In genomic region chr1:232899839-232900238, GRCh38 we compare ENCODE assay signal across 3 cellular contexts.
TF ChIP-seq lines count a peak whose summit lies in the region.

No MANE protein-coding gene starts in this region.

TF ChIP-seq in A549, 52 proteins besides CTCF, POLR2A, EP300 and RAD21 (continued from another document):
- TF ChIP-seq, protein P1, sequence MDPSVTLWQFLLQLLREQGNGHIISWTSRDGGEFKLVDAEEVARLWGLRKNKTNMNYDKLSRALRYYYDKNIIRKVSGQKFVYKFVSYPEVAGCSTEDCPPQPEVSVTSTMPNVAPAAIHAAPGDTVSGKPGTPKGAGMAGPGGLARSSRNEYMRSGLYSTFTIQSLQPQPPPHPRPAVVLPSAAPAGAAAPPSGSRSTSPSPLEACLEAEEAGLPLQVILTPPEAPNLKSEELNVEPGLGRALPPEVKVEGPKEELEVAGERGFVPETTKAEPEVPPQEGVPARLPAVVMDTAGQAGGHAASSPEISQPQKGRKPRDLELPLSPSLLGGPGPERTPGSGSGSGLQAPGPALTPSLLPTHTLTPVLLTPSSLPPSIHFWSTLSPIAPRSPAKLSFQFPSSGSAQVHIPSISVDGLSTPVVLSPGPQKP (IDR thresholded peaks at IDR 0.05; ENCODE audit: low read depth, low read length) = no peak
- TF ChIP-seq KDM5A (IDR thresholded peaks at IDR 0.05) (no peak), NFE2L2 (conservative IDR thresholded peaks at IDR 0.05; ENCODE audit: low read length) (no peak), SREBF2 (IDR thresholded peaks at IDR 0.05) (no peak), HOXA7 (CRISPR knock-in tag; IDR thresholded peaks at IDR 0.05) (no peak), FOSL2 (IDR thresholded peaks at IDR 0.05) (no peak), FOSL2 (CRISPR knock-in tag; IDR thresholded peaks at IDR 0.05) (no peak), ZSCAN20 (CRISPR knock-in tag; IDR thresholded peaks at IDR 0.05) (no peak), REST (IDR thresholded peaks at IDR 0.05) (no peak), RARB (CRISPR knock-in tag; IDR thresholded peaks at IDR 0.05) (no peak), HEYL (CRISPR knock-in tag; IDR thresholded peaks at IDR 0.05) (no peak), EHF (CRISPR knock-in tag; IDR thresholded peaks at IDR 0.05) (no peak)
- TF ChIP-seq, protein P2, sequence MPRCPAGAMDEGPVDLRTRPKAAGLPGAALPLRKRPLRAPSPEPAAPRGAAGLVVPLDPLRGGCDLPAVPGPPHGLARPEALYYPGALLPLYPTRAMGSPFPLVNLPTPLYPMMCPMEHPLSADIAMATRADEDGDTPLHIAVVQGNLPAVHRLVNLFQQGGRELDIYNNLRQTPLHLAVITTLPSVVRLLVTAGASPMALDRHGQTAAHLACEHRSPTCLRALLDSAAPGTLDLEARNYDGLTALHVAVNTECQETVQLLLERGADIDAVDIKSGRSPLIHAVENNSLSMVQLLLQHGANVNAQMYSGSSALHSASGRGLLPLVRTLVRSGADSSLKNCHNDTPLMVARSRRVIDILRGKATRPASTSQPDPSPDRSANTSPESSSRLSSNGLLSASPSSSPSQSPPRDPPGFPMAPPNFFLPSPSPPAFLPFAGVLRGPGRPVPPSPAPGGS (IDR thresholded peaks at IDR 0.05) = no peak
- TF ChIP-seq, protein P3, sequence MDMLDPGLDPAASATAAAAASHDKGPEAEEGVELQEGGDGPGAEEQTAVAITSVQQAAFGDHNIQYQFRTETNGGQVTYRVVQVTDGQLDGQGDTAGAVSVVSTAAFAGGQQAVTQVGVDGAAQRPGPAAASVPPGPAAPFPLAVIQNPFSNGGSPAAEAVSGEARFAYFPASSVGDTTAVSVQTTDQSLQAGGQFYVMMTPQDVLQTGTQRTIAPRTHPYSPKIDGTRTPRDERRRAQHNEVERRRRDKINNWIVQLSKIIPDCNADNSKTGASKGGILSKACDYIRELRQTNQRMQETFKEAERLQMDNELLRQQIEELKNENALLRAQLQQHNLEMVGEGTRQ (IDR thresholded peaks at IDR 0.05) = no peak
TF ChIP-seq in A549: peak in this region for 0.

TF ChIP-seq in Ishikawa, 13 proteins besides CTCF, POLR2A, EP300 and RAD21 (continued from another document):
- TF ChIP-seq REST (IDR thresholded peaks at IDR 0.05; ENCODE audit: low read depth) = no peak
- TF ChIP-seq TEAD4 (IDR thresholded peaks at IDR 0.05) = no peak
- TF ChIP-seq, protein P4, sequence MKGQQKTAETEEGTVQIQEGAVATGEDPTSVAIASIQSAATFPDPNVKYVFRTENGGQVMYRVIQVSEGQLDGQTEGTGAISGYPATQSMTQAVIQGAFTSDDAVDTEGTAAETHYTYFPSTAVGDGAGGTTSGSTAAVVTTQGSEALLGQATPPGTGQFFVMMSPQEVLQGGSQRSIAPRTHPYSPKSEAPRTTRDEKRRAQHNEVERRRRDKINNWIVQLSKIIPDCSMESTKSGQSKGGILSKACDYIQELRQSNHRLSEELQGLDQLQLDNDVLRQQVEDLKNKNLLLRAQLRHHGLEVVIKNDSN (IDR thresholded peaks at IDR 0.05) = peak; percentile 50
TF ChIP-seq in Ishikawa: peak in this region for 1.

TF ChIP-seq in K562, 482 proteins besides CTCF, POLR2A, EP300 and RAD21 (continued from another document):
- TF ChIP-seq, protein P3 (CRISPR knock-in tag; IDR thresholded peaks at IDR 0.05) = peak; percentile 80
- TF ChIP-seq ZHX1 (conservative IDR thresholded peaks at IDR 0.05; ENCODE audit: low read length) = no peak
- TF ChIP-seq, protein P5, sequence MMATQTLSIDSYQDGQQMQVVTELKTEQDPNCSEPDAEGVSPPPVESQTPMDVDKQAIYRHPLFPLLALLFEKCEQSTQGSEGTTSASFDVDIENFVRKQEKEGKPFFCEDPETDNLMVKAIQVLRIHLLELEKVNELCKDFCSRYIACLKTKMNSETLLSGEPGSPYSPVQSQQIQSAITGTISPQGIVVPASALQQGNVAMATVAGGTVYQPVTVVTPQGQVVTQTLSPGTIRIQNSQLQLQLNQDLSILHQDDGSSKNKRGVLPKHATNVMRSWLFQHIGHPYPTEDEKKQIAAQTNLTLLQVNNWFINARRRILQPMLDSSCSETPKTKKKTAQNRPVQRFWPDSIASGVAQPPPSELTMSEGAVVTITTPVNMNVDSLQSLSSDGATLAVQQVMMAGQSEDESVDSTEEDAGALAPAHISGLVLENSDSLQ (IDR thresholded peaks at IDR 0.05) = no peak
